ENCODE assay signal across 12 cellular contexts in the genomic region with DNA sequence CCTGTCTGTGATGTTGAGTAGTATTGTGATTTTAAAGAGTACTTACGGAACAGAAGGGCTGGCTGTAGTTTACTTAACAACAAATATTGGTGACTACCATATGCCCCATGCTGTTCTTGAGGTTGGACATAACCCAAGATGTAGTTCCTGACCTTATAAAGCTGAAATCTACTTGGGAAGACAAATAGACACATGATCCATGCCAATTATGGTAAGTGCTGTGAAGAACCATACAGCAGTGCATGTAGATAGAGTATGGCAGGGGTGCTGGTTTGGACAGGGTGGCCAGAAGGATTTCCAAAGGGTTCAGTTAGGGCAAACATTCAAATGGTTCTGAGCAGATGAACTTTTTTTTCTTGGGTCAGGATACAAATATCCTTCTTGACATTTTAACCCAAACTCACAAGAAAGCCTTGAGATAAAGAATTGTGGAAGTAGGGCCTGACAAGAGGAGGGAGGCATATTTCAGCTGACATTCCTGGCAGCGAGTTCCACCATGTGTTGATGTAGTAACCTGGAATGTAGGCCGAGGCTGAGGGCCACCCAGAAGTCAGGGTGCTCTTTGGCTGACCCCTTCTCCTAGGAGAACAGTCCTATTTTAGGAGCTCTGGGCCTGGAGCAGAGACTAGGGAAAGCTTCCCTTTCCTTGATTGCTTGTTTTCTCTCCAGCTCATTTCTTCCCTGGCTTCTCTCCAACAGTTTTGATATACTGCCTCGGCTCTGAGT.
DNase-seq lines count a peak whose midpoint lies in the region; ATAC-seq and TF ChIP-seq lines count a peak whose summit lies in the region.
"Had no signal": no experiment of that assay in that cellular context is flagged by ENCODE, and none has a peak within 500 bp of the region (broad histone marks: within the 10 kb centered on the region; RNA-seq: fewer than 3 reads in every experiment).

No MANE protein-coding gene starts in this region.

- H3K4me1 Mint-ChIP-seq in CD4-positive, alpha-beta T cell (ENCODE audit: low read depth): no peaks in the 10 kb centered on the region

- no peak for TF ChIP-seq EP300 in upper lobe of left lung (IDR thresholded peaks at IDR 0.05)

- intact Hi-C loops in lower leg skin (cut with DNase I; ENCODE audit: low total_unique reads): no loop called here
- intact Hi-C loops in CD4-positive, alpha-beta T cell (cut with DNase I, micrococcal nuclease): no loop called here

- POLR2A ChIA-PET in CD4-positive, alpha-beta T cell (lab: Charles Lee): no interaction called here

- ATAC-seq in upper lobe of left lung (ENCODE audit: low FRiP score in 2 of 2) (peak; percentile 73 to 84), GM21717 (IDR thresholded peaks at IDR 0.05; ENCODE audit: unreplicated experiment) (no peak)
- ATAC-seq in CD4-positive, alpha-beta T cell (ENCODE audit: poor library complexity): no peak

- H3K36me3 Mint-ChIP-seq in CD4-positive, alpha-beta T cell (ENCODE audit: low read depth): no peaks in the 10 kb centered on the region

- TF ChIP-seq CTCF in lower leg skin (IDR thresholded peaks at IDR 0.05) (no peak), upper lobe of left lung (IDR thresholded peaks at IDR 0.05) (no peak)
- no peak for TF ChIP-seq CTCF in CD4-positive, alpha-beta T cell (IDR thresholded peaks at IDR 0.05)

- H3K27ac Mint-ChIP-seq in CD4-positive, alpha-beta T cell: no peak overlapping the region

- H3K4me3 ChIP-seq in lower leg skin (ENCODE audit: low read depth, poor library complexity, severe bottlenecking) (no peak overlapping the region), upper lobe of left lung (no peak overlapping the region)

- no peaks in the 10 kb centered on the region for H3K9me3 Mint-ChIP-seq in CD4-positive, alpha-beta T cell

- H3K4me3 Mint-ChIP-seq in CD4-positive, alpha-beta T cell: no peak overlapping the region

- H3K27me3 ChIP-seq in upper lobe of left lung: no peaks in the 10 kb centered on the region
- no peaks in the 10 kb centered on the region for H3K27me3 ChIP-seq in CD4-positive, alpha-beta T cell (ENCODE audit: control insufficient read depth, insufficient read depth, low read length)

- no peak overlapping the region for H3K27ac ChIP-seq in upper lobe of left lung
- H3K27ac ChIP-seq in CD4-positive, alpha-beta T cell (ENCODE audit: low read depth, low read length): no peak overlapping the region

- no peaks in the 10 kb centered on the region for H3K36me3 ChIP-seq in upper lobe of left lung

- peaks cover 0 to 3% (median 0%) of the 10 kb centered on the region in 4 donors for H3K4me1 ChIP-seq in upper lobe of left lung

- DNase-seq in NCI-H510A treated with DMSO at 0.1 percent for 48 hours (lab: John Stamatoyannopoulos, UW) (peak; percentile 75), NCI-H510A (lab: John Stamatoyannopoulos, UW) (no peak), dermis blood vessel endothelial cell (peak; percentile 40), lower leg skin (ENCODE audit: low spot score in 2 of 2) (peak; percentile 61 to 87), upper lobe of left lung (peak in 1 of 2 donors; percentile 29)
- no peak for DNase-seq in CD4-positive, alpha-beta T cell
- no peak for DNase-seq in activated CD4-positive, alpha-beta T cell treated with anti-CD3 and anti-CD28 coated beads for 4 hours
- DNase-seq: ACHN; Kasumi-1; stimulated activated CD4-positive, alpha-beta T cell treated with anti-CD3 and anti-CD28 coated beads, Interleukin-2, amount 100 ng/mL, for 24 hours; T-helper 2 cell had no signal

- CTCF ChIA-PET in CD4-positive, alpha-beta T cell (lab: Charles Lee): no interaction called here

- TF ChIP-seq POLR2A in lower leg skin (IDR thresholded peaks at IDR 0.05) (no peak), upper lobe of left lung (IDR thresholded peaks at IDR 0.05) (no peak)

- no peaks in the 10 kb centered on the region for H3K9me3 ChIP-seq in upper lobe of left lung
- H3K9me3 ChIP-seq in CD4-positive, alpha-beta T cell (ENCODE audit: control insufficient read depth, low read length): no peaks in the 10 kb centered on the region

- 35 to 40% methylated on average over 4 of the region's 4 CpGs for WGBS in lower leg skin, 2 donors
- 36 to 44% methylated on average over 4 of the region's 4 CpGs for WGBS in upper lobe of left lung, 2 donors

- H3K27me3 Mint-ChIP-seq in CD4-positive, alpha-beta T cell: peaks cover 4% of the 10 kb centered on the region

Comparison
In these comparisons a context has a peak if more than half of its experiments do, and no peak if none do; other contexts are left out.
1. DNase-seq: peak in NCI-H510A treated with DMSO at 0.1 percent for 48 hours (single experiment), dermis blood vessel endothelial cell (single experiment) and lower leg skin (2 of 2); none in NCI-H510A (single experiment), CD4-positive, alpha-beta T cell (0 of 10) and activated CD4-positive, alpha-beta T cell treated with anti-CD3 and anti-CD28 coated beads for 4 hours (0 of 2).
2. ATAC-seq: peak in upper lobe of left lung (2 of 2); none in CD4-positive, alpha-beta T cell (single experiment) and GM21717 (single experiment).